ENCODE assay signal across 1 cellular context in the genomic region with DNA sequence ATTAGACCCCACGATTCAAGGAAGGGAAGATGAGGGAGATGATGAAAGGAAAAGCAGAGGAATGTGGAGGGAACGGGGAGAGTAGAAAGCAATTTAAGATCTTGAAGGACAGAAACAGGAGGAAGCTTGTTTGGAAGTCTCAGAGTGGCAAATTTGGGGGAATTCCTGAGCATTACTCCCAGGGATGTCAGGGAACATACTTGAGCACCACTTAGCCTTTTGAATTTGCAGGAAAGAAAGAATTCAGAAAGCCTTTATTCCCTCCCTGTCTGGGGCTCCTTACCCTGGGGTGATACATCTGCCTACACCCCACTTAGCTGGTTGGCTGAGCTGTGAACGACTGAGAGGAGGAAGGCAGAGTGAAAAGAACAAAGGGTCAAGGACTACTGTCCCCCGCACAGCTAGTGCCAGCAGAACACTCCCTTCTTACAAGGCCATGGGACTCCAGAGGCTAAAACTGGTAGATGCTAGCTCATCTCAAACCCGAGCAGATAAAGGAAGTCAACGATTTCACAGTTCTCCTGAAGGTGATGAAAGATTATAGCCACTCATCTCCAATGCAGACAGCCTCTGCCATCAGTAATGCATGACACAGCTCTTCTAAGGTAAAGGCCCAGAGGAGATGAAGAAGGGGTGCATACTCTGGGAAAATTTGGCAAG.
TF ChIP-seq lines count a peak whose summit lies in the region.

No MANE protein-coding gene starts in this region.

TF ChIP-seq in K562, 482 proteins besides CTCF, POLR2A, EP300 and RAD21 (continued from another document and continues in another):
- TF ChIP-seq ZNF639 (CRISPR knock-in tag; conservative IDR thresholded peaks at IDR 0.05 in 1 of 2, IDR thresholded peaks at IDR 0.05 in 1 of 2): peak in 1 of 2 experiments; percentile 27; a peak in 1 of 4 replicates
- TF ChIP-seq RBBP5 (IDR thresholded peaks at IDR 0.05; ENCODE audit: borderline replicate concordance, insufficient read depth, low read length, poor library complexity, severe bottlenecking): no peak
- TF ChIP-seq HNRNPH1 (optimal IDR thresholded peaks at IDR 0.05; ENCODE audit: low read depth, low read length): no peak
- TF ChIP-seq CBFA2T2 (conservative IDR thresholded peaks at IDR 0.05): 0 out of 2 replicates have a peak, but pooled peaks have one; percentile 5
- 0 out of 4 replicates have a peak, but pooled peaks of 1 of the 2 experiments have one; percentile 27 for TF ChIP-seq TRIM24 (IDR thresholded peaks at IDR 0.05)
- no peak for TF ChIP-seq ZNF79 (CRISPR knock-in tag; IDR thresholded peaks at IDR 0.05; ENCODE audit: low read depth)
- TF ChIP-seq C11orf30 (IDR thresholded peaks at IDR 0.05; ENCODE audit: low read depth): peak; percentile 82
- TF ChIP-seq MTA3 (IDR thresholded peaks at IDR 0.05; ENCODE audit: borderline replicate concordance): no peak
- no peak for TF ChIP-seq CEBPG (CRISPR knock-in tag; IDR thresholded peaks at IDR 0.05)
- peak in 1 of 2 experiments; percentile 79; a peak in 3 of 4 replicates for TF ChIP-seq CEBPG (tag; conservative IDR thresholded peaks at IDR 0.05 in 1 of 2, IDR thresholded peaks at IDR 0.05 in 1 of 2)
- TF ChIP-seq HCFC1 (IDR thresholded peaks at IDR 0.05; ENCODE audit: low read depth, low read length): no peak
- TF ChIP-seq UBTF (IDR thresholded peaks at IDR 0.05; ENCODE audit: borderline replicate concordance in 1 of 2, low read depth in 2 of 2, low read length in 2 of 2): no peak
- TF ChIP-seq SMAD1 (IDR thresholded peaks at IDR 0.05; ENCODE audit: low read depth, low read length, partially characterized antibody): no peak
- no peak for TF ChIP-seq TFAM (CRISPR knock-in tag; conservative IDR thresholded peaks at IDR 0.05)
- TF ChIP-seq MYC (IDR thresholded peaks at IDR 0.05; ENCODE audit: low read depth, low read length): no peak
- TF ChIP-seq MYC (CRISPR knock-in tag; IDR thresholded peaks at IDR 0.05; ENCODE audit: borderline replicate concordance, low read depth): no peak
- TF ChIP-seq ATF7 (IDR thresholded peaks at IDR 0.05): no peak
- TF ChIP-seq, protein P1, sequence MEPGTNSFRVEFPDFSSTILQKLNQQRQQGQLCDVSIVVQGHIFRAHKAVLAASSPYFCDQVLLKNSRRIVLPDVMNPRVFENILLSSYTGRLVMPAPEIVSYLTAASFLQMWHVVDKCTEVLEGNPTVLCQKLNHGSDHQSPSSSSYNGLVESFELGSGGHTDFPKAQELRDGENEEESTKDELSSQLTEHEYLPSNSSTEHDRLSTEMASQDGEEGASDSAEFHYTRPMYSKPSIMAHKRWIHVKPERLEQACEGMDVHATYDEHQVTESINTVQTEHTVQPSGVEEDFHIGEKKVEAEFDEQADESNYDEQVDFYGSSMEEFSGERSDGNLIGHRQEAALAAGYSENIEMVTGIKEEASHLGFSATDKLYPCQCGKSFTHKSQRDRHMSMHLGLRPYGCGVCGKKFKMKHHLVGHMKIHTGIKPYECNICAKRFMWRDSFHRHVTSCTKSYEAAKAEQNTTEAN (CRISPR knock-in tag; IDR thresholded peaks at IDR 0.05): no peak
- TF ChIP-seq, protein P2, sequence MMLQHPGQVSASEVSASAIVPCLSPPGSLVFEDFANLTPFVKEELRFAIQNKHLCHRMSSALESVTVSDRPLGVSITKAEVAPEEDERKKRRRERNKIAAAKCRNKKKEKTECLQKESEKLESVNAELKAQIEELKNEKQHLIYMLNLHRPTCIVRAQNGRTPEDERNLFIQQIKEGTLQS (IDR thresholded peaks at IDR 0.05): peak; percentile 50; the same call in 1 of the 2 replicates
- TF ChIP-seq, protein P2 (CRISPR knock-in tag; conservative IDR thresholded peaks at IDR 0.05): no peak
- TF ChIP-seq FOSL1 (tag; conservative IDR thresholded peaks at IDR 0.05): peak; percentile 7; the same call in 1 of the 2 replicates
- no peak for TF ChIP-seq HDAC3 (IDR thresholded peaks at IDR 0.05; ENCODE audit: borderline replicate concordance, partially characterized antibody)
- TF ChIP-seq MEIS2 (IDR thresholded peaks at IDR 0.05; ENCODE audit: partially characterized antibody): peak; percentile 91
- TF ChIP-seq DPF2 (IDR thresholded peaks at IDR 0.05): peak; percentile 49
- peak; percentile 84 for TF ChIP-seq ZNF316 (IDR thresholded peaks at IDR 0.05)
- no peak for TF ChIP-seq SNIP1 (IDR thresholded peaks at IDR 0.05; ENCODE audit: low read depth)
- no peak for TF ChIP-seq ZNF124 (CRISPR knock-in tag; IDR thresholded peaks at IDR 0.05)
- no peak for TF ChIP-seq ZNF717 (CRISPR knock-in tag; IDR thresholded peaks at IDR 0.05)
- 0 out of 2 replicates have a peak, but pooled peaks have one; percentile 33 for TF ChIP-seq ETV5 (CRISPR knock-in tag; IDR thresholded peaks at IDR 0.05; ENCODE audit: low read depth)
- no peak for TF ChIP-seq NRF1 (conservative IDR thresholded peaks at IDR 0.05 in 1 of 2, IDR thresholded peaks at IDR 0.05 in 1 of 2)
- TF ChIP-seq GABPB1 (CRISPR knock-in tag; IDR thresholded peaks at IDR 0.05): no peak
- TF ChIP-seq, protein P3, sequence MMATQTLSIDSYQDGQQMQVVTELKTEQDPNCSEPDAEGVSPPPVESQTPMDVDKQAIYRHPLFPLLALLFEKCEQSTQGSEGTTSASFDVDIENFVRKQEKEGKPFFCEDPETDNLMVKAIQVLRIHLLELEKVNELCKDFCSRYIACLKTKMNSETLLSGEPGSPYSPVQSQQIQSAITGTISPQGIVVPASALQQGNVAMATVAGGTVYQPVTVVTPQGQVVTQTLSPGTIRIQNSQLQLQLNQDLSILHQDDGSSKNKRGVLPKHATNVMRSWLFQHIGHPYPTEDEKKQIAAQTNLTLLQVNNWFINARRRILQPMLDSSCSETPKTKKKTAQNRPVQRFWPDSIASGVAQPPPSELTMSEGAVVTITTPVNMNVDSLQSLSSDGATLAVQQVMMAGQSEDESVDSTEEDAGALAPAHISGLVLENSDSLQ (IDR thresholded peaks at IDR 0.05): peak; percentile 61
- TF ChIP-seq U2AF1 (optimal IDR thresholded peaks at IDR 0.05; ENCODE audit: low read depth, low read length): no peak
- peak; percentile 84 for TF ChIP-seq NFE2 (IDR thresholded peaks at IDR 0.05; ENCODE audit: low read depth)
- TF ChIP-seq PATZ1 (CRISPR knock-in tag; IDR thresholded peaks at IDR 0.05; ENCODE audit: borderline replicate concordance): no peak
- TF ChIP-seq KDM2B (CRISPR knock-in tag; IDR thresholded peaks at IDR 0.05): no peak
- TF ChIP-seq JUND (IDR thresholded peaks at IDR 0.05; ENCODE audit: borderline replicate concordance, low read depth, low read length): peak; percentile 51; the same call in 1 of the 2 replicates
- peak; percentile 58; the same call in 1 of the 3 replicates for TF ChIP-seq JUND (tag; IDR thresholded peaks at IDR 0.05; ENCODE audit: borderline replicate concordance, low read depth, low read length)
- peak; percentile 86 for TF ChIP-seq MAFG (tag; conservative IDR thresholded peaks at IDR 0.05)
- TF ChIP-seq ZNF232 (CRISPR knock-in tag; IDR thresholded peaks at IDR 0.05): no peak
- no peak for TF ChIP-seq PML (IDR thresholded peaks at IDR 0.05; ENCODE audit: low read length)
- no peak for TF ChIP-seq CHD4 (IDR thresholded peaks at IDR 0.05; ENCODE audit: insufficient read depth, insufficient replicate concordance, low read depth, low read length, poor library complexity, severe bottlenecking)
- TF ChIP-seq MECOM (CRISPR knock-in tag; IDR thresholded peaks at IDR 0.05): peak; percentile 86
- TF ChIP-seq, protein P4, sequence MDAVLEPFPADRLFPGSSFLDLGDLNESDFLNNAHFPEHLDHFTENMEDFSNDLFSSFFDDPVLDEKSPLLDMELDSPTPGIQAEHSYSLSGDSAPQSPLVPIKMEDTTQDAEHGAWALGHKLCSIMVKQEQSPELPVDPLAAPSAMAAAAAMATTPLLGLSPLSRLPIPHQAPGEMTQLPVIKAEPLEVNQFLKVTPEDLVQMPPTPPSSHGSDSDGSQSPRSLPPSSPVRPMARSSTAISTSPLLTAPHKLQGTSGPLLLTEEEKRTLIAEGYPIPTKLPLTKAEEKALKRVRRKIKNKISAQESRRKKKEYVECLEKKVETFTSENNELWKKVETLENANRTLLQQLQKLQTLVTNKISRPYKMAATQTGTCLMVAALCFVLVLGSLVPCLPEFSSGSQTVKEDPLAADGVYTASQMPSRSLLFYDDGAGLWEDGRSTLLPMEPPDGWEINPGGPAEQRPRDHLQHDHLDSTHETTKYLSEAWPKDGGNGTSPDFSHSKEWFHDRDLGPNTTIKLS (IDR thresholded peaks at IDR 0.05; ENCODE audit: borderline replicate concordance, low read depth): no peak
- TF ChIP-seq ARID1B (IDR thresholded peaks at IDR 0.05): peak; percentile 55
- peak; percentile 60 for TF ChIP-seq CBFA2T3 (IDR thresholded peaks at IDR 0.05)
- TF ChIP-seq TBP (optimal IDR thresholded peaks at IDR 0.05; ENCODE audit: low read depth, low read length): no peak
- TF ChIP-seq, protein P5, sequence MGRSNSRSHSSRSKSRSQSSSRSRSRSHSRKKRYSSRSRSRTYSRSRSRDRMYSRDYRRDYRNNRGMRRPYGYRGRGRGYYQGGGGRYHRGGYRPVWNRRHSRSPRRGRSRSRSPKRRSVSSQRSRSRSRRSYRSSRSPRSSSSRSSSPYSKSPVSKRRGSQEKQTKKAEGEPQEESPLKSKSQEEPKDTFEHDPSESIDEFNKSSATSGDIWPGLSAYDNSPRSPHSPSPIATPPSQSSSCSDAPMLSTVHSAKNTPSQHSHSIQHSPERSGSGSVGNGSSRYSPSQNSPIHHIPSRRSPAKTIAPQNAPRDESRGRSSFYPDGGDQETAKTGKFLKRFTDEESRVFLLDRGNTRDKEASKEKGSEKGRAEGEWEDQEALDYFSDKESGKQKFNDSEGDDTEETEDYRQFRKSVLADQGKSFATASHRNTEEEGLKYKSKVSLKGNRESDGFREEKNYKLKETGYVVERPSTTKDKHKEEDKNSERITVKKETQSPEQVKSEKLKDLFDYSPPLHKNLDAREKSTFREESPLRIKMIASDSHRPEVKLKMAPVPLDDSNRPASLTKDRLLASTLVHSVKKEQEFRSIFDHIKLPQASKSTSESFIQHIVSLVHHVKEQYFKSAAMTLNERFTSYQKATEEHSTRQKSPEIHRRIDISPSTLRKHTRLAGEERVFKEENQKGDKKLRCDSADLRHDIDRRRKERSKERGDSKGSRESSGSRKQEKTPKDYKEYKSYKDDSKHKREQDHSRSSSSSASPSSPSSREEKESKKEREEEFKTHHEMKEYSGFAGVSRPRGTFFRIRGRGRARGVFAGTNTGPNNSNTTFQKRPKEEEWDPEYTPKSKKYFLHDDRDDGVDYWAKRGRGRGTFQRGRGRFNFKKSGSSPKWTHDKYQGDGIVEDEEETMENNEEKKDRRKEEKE (IDR thresholded peaks at IDR 0.05; ENCODE audit: borderline replicate concordance in 1 of 2, control insufficient read depth in 1 of 2, low read depth in 2 of 2, low read length in 1 of 2): no peak
